Comparison of ENCODE assay signal across 1 cellular context in the genomic region with DNA sequence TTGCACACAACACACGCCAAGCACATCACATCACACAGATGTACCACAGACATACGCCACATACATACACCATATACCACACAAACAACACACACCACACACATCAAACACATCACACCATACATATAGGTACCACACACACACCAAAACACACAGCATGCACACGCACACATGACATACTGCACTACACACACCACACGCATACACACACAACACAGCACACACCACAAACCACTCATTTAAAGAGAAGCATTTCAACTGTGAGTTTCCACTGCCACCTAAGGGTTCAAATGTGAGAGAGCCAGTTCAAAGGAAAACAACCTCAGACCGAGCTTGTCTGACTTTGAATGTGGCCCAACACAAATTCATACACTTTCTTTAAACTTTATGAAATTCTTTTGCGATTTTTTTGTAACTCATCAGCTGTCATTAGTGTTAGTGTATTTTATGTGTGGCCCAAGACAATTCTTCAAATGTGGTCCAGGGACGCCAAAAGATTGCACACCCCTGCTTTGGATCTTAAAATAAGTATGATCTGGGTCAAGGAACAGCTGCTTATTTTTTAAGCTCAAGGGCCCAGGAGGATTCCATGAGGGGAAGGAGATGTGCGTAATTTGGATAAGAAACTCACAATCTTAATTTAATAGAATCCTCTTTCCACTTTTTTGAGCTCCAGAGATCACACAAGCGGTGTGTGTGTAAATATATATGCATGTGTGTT.
TF ChIP-seq lines count a peak whose summit lies in the region.

No MANE protein-coding gene starts in this region.

TF ChIP-seq in WTC11, 78 proteins besides CTCF, POLR2A, EP300 and RAD21 (continued from another document):
- TF ChIP-seq PREB (CRISPR knock-in tag; IDR thresholded peaks at IDR 0.05; ENCODE audit: borderline replicate concordance) (no peak), NFYB (CRISPR knock-in tag; conservative IDR thresholded peaks at IDR 0.05; ENCODE audit: low read depth) (no peak), CDX4 (CRISPR knock-in tag; IDR thresholded peaks at IDR 0.05; ENCODE audit: borderline replicate concordance) (no peak), ZNF263 (CRISPR knock-in tag; IDR thresholded peaks at IDR 0.05; ENCODE audit: low read depth) (no peak), ZNF121 (CRISPR knock-in tag; IDR thresholded peaks at IDR 0.05) (no peak), ZNF232 (CRISPR knock-in tag; IDR thresholded peaks at IDR 0.05) (no peak), KAT7 (CRISPR knock-in tag; IDR thresholded peaks at IDR 0.05; ENCODE audit: borderline replicate concordance) (no peak), CREM (CRISPR knock-in tag; IDR thresholded peaks at IDR 0.05) (no peak), ZNF416 (CRISPR knock-in tag; IDR thresholded peaks at IDR 0.05) (no peak), ZNF423 (CRISPR knock-in tag; IDR thresholded peaks at IDR 0.05) (no peak)
- TF ChIP-seq, protein P1, sequence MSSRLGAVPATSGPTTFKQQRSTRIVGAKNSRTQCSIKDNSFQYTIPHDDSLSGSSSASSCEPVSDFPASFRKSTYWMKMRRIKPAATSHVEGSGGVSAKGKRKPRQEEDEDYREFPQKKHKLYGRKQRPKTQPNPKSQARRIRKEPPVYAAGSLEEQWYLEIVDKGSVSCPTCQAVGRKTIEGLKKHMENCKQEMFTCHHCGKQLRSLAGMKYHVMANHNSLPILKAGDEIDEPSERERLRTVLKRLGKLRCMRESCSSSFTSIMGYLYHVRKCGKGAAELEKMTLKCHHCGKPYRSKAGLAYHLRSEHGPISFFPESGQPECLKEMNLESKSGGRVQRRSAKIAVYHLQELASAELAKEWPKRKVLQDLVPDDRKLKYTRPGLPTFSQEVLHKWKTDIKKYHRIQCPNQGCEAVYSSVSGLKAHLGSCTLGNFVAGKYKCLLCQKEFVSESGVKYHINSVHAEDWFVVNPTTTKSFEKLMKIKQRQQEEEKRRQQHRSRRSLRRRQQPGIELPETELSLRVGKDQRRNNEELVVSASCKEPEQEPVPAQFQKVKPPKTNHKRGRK (CRISPR knock-in tag; IDR thresholded peaks at IDR 0.05; ENCODE audit: borderline replicate concordance): no peak
